ENCODE assay signal across 14 cellular contexts in the genomic region with DNA sequence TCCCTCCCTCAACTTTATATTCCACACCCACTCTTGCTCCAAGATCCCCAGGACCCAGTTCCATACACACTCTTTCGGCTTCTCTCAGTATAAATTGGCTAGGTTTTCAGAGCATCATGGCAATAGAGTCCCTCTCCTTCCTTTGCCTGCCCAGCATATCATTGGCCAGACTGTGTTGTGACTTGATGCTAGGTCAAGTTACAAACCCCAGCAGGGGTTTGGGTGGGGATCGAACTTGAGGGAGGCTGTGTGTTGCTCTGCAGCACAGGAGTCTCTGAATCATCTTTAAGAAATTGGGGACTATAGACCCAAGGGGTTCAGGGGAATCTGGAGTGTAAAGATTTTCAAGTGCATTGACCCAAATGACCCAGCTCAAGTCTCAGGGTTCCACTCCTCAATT.
A peak's percentile ranks its signal among the peaks of the same experiment; 100 is the strongest.
DNase-seq lines count a peak whose midpoint lies in the region; ATAC-seq and TF ChIP-seq lines count a peak whose summit lies in the region.
"Had no signal": no experiment of that assay in that cellular context is flagged by ENCODE, and none has a peak within 500 bp of the region (broad histone marks: within the 10 kb centered on the region; RNA-seq: fewer than 3 reads in every experiment).

No MANE protein-coding gene starts in this region.

- no peak overlapping the region for H3K27ac ChIP-seq in GM23338 (ENCODE audit: low read depth)
- H3K27ac ChIP-seq in H9 (ENCODE audit: insufficient read length, low read depth, low read length) = no peak overlapping the region
- H3K27ac ChIP-seq in endodermal cell (ENCODE audit: low read depth, low read length) = no peak overlapping the region
- no peak overlapping the region for H3K27ac ChIP-seq in CD4-positive, alpha-beta memory T cell (ENCODE audit: low read depth, low read length)
- H3K27ac ChIP-seq in lower lobe of right lung = no peak overlapping the region
- H3K27ac ChIP-seq in aorta (ENCODE audit: low read depth in 1 of 2, low read length in 2 of 2) = no peak overlapping the region

- H4K5ac ChIP-seq in H9 (ENCODE audit: insufficient read length, low read depth, low read length) = no peak overlapping the region

- H3F3A ChIP-seq in GM23338 (replicated peaks; ENCODE audit: low read depth) = no peaks in the 10 kb centered on the region

- no peak overlapping the region for H3T11ph ChIP-seq in H9 (ENCODE audit: low read length)

- intact Hi-C loops in CD4-positive, alpha-beta memory T cell (cut with micrococcal nuclease) = no loop called here
- intact Hi-C loops in lower lobe of right lung (cut with DNase I) (no loop called here), aorta (cut with DNase I) (no loop called here)

- DNase-seq in GM23338 (ENCODE audit: low spot score) (peak; percentile 25), H9 (peak; percentile 27), endodermal cell (peak; percentile 61), iPS-NIHi7 (ENCODE audit: extremely low spot score) (peak; percentile 22), lower lobe of right lung (no peak), aorta (no peak)
- no peak for DNase-seq in CD4-positive, alpha-beta memory T cell
- DNase-seq: C1 segment of cervical spinal cord; Caco-2; CD8-positive, alpha-beta T cell; DND-41; HFFc6 had no signal

- no peak overlapping the region for H2BK15ac ChIP-seq in H9 (ENCODE audit: low read depth, low read length)

- H3K79me1 ChIP-seq in H9 (ENCODE audit: insufficient read depth, low read depth, low read length, poor library complexity, severe bottlenecking) = no peaks in the 10 kb centered on the region

- H3K4me3 Mint-ChIP-seq in GM23338 (no peak overlapping the region), H9 (no peak overlapping the region), endodermal cell (no peak overlapping the region)
- H3K4me3 Mint-ChIP-seq in CD4-positive, alpha-beta memory T cell = no peak overlapping the region
- H3K4me3 Mint-ChIP-seq: CD8-positive, alpha-beta T cell; HFFc6 had no signal

- H3K9me3 Mint-ChIP-seq in GM23338 = no peaks in the 10 kb centered on the region
- no peaks in the 10 kb centered on the region for H3K9me3 Mint-ChIP-seq in H9
- peaks cover 2% of the 10 kb centered on the region for H3K9me3 Mint-ChIP-seq in endodermal cell
- H3K9me3 Mint-ChIP-seq in CD4-positive, alpha-beta memory T cell = peaks cover 0 to 10% (median 4%) of the 10 kb centered on the region in 8 donors

- no peak overlapping the region for H4K8ac ChIP-seq in H9 (replicated peaks; ENCODE audit: insufficient read length, low read depth, low read length)

- H3K4ac ChIP-seq in H9 (ENCODE audit: low read depth, low read length) = no peak overlapping the region

- CTCF ChIA-PET in CD4-positive, alpha-beta memory T cell (lab: Charles Lee; ENCODE audit: partially characterized antibody) = no interaction called here

- H2BK12ac ChIP-seq in H9 (ENCODE audit: insufficient read length, low read depth, low read length) = no peak overlapping the region

- no peak overlapping the region for H2AK5ac ChIP-seq in H9 (ENCODE audit: insufficient read length, low read length)

- WGBS in H9 (ENCODE audit: extremely low coverage, insufficient read length, low lambda C conversion rate) = no CpG with 5 or more reads among the region's 2 CpGs
- 81 to 100% methylated on average over 1 to 2 of the region's 2 CpGs for WGBS in endodermal cell (ENCODE audit: insufficient coverage in 1 of 2, insufficient read length in 1 of 2), 2 experiments
- WGBS in aorta, 2 donors = 93 to 98% methylated on average over 2 of the region's 2 CpGs

- peak; percentile 63 for ATAC-seq in GM23338
- ATAC-seq in GM21360 (IDR thresholded peaks at IDR 0.05; ENCODE audit: unreplicated experiment) = no peak
- ATAC-seq in lower lobe of right lung = no peak
- no peak for ATAC-seq in aorta (ENCODE audit: low FRiP score)
- ATAC-seq: CD8-positive, alpha-beta T cell had no signal

- H2BK120ac ChIP-seq in H9 (ENCODE audit: low read depth, low read length, poor library complexity, severe bottlenecking) = no peak overlapping the region

- H3K4me3 ChIP-seq in GM23338 = no peak overlapping the region
- H3K4me3 ChIP-seq in endodermal cell (ENCODE audit: low read length) = no peak overlapping the region
- no peak overlapping the region for H3K4me3 ChIP-seq in CD4-positive, alpha-beta memory T cell (ENCODE audit: low read length in 2 of 2)
- no peak overlapping the region for H3K4me3 ChIP-seq in lower lobe of right lung
- no peak overlapping the region for H3K4me3 ChIP-seq in aorta (ENCODE audit: low read length in 2 of 2)
- H3K4me3 ChIP-seq: HAP-1 had no signal

- H3K14ac ChIP-seq in H9 (ENCODE audit: insufficient read depth, low read length) = no peak overlapping the region

- peaks cover 12% of the 10 kb centered on the region; the same call in 1 of the 2 replicates for H3K9me2 ChIP-seq in GM23338 (ENCODE audit: insufficient read depth)

- TF ChIP-seq CTCF in GM23338 (conservative IDR thresholded peaks at IDR 0.05; ENCODE audit: low read depth in 2 of 2) (no peak), H9 (conservative IDR thresholded peaks at IDR 0.05) (no peak), endodermal cell (conservative IDR thresholded peaks at IDR 0.05) (no peak), lower lobe of right lung (IDR thresholded peaks at IDR 0.05) (no peak)

- no peak overlapping the region for H2BK5ac ChIP-seq in H9 (ENCODE audit: insufficient read length, low read length)

- H3K9me3 ChIP-seq in H9 (ENCODE audit: control insufficient read depth, low read depth, low read length) = no peaks in the 10 kb centered on the region
- peaks cover 9% of the 10 kb centered on the region for H3K9me3 ChIP-seq in endodermal cell (ENCODE audit: control insufficient read depth, low read length)
- H3K9me3 ChIP-seq in CD4-positive, alpha-beta memory T cell (ENCODE audit: control insufficient read depth in 1 of 2, low read length in 2 of 2) = no peaks in the 10 kb centered on the region
- H3K9me3 ChIP-seq in lower lobe of right lung = no peaks in the 10 kb centered on the region
- H3K9me3 ChIP-seq in aorta (ENCODE audit: control insufficient read depth, low read length) = no peaks in the 10 kb centered on the region
- H3K9me3 ChIP-seq: Caco-2, HAP-1 had no signal

- peaks cover 4% of the 10 kb centered on the region for H3K27me3 Mint-ChIP-seq in GM23338 (ENCODE audit: insufficient read depth, low read depth, poor library complexity)
- H3K27me3 Mint-ChIP-seq in H9 (ENCODE audit: low read depth) = peaks cover 24% of the 10 kb centered on the region
- peaks cover 67% of the 10 kb centered on the region for H3K27me3 Mint-ChIP-seq in endodermal cell (ENCODE audit: insufficient read depth)
- no peaks in the 10 kb centered on the region for H3K27me3 Mint-ChIP-seq in CD4-positive, alpha-beta memory T cell

- H3K36me3 Mint-ChIP-seq in GM23338 (ENCODE audit: low read depth) (no peaks in the 10 kb centered on the region), H9 (ENCODE audit: insufficient read depth in 1 of 3, low read depth in 3 of 3) (no peaks in the 10 kb centered on the region; a peak in 1 of 7 replicates), endodermal cell (ENCODE audit: low read depth) (no peaks in the 10 kb centered on the region)
- no peaks in the 10 kb centered on the region for H3K36me3 Mint-ChIP-seq in CD4-positive, alpha-beta memory T cell
- H3K36me3 Mint-ChIP-seq: CD8-positive, alpha-beta T cell had no signal

- no peak overlapping the region for H3K18ac ChIP-seq in H9 (ENCODE audit: insufficient read length, low read depth, low read length)

- H2AFZ ChIP-seq in GM23338 = no peak overlapping the region
- no peak overlapping the region for H2AFZ ChIP-seq in H9 (ENCODE audit: low read length)

- H4K20me1 ChIP-seq in GM23338 (replicated peaks; ENCODE audit: insufficient read depth) (no peaks in the 10 kb centered on the region), H9 (ENCODE audit: control insufficient read depth, insufficient read depth, insufficient read length) (no peaks in the 10 kb centered on the region)

- H3K56ac ChIP-seq in H9 (ENCODE audit: insufficient read length, low read depth, low read length) = no peak overlapping the region

- no peak overlapping the region for H4K91ac ChIP-seq in H9 (ENCODE audit: insufficient read length, low read depth, low read length)

- H3K4me1 ChIP-seq in GM23338 (ENCODE audit: insufficient read depth) (peaks cover 15% of the 10 kb centered on the region), H9 (ENCODE audit: insufficient read depth, low read length) (0 out of 2 replicates have a peak, but pooled peaks cover 3% of the 10 kb centered on the region), endodermal cell (ENCODE audit: control insufficient read depth, insufficient read depth, low read length) (peaks cover 8% of the 10 kb centered on the region), lower lobe of right lung (no peaks in the 10 kb centered on the region), aorta (ENCODE audit: control insufficient read depth in 1 of 2, insufficient read depth in 2 of 2, low read length in 2 of 2) (no peaks in the 10 kb centered on the region)
- no peaks in the 10 kb centered on the region for H3K4me1 ChIP-seq in CD4-positive, alpha-beta memory T cell (ENCODE audit: insufficient read depth, low read length)
- H3K4me1 ChIP-seq: Caco-2, HAP-1 had no signal

- 0 out of 2 replicates have a peak overlapping the region, but pooled peaks have one; percentile 50 for H3K4me2 ChIP-seq in GM23338
- H3K4me2 ChIP-seq in H9 (ENCODE audit: insufficient read depth, insufficient read length, low read length) = no peak overlapping the region

- H3K36me3 ChIP-seq in GM23338 (ENCODE audit: insufficient read depth) = no peaks in the 10 kb centered on the region
- H3K36me3 ChIP-seq in endodermal cell (ENCODE audit: control insufficient read depth, insufficient read depth, low read length) = no peaks in the 10 kb centered on the region
- no peaks in the 10 kb centered on the region for H3K36me3 ChIP-seq in CD4-positive, alpha-beta memory T cell (ENCODE audit: insufficient read depth, low read length)
- H3K36me3 ChIP-seq in lower lobe of right lung = no peaks in the 10 kb centered on the region
- peaks cover 0 to 2% of the 10 kb centered on the region in 2 donors for H3K36me3 ChIP-seq in aorta (ENCODE audit: control insufficient read depth in 1 of 2, insufficient read depth in 2 of 2, low read length in 1 of 2)
- H3K36me3 ChIP-seq: HAP-1 had no signal

- H3K9ac ChIP-seq in H9 (ENCODE audit: extremely low read depth, insufficient read length, low read length) (no peak overlapping the region), endodermal cell (ENCODE audit: extremely low read depth, low read length, poor library complexity, severe bottlenecking) (no peak overlapping the region)

- POLR2A ChIA-PET in CD4-positive, alpha-beta memory T cell (lab: Charles Lee; ENCODE audit: partially characterized antibody) = no interaction called here

- no peak overlapping the region for H2BK20ac ChIP-seq in H9 (ENCODE audit: low read depth, low read length, poor library complexity, severe bottlenecking)

- H3K79me2 ChIP-seq in GM23338 (replicated peaks; ENCODE audit: insufficient read depth) (no peaks in the 10 kb centered on the region), H9 (ENCODE audit: insufficient read depth, low read length) (no peaks in the 10 kb centered on the region)

- H3K27ac Mint-ChIP-seq in GM23338 (no peak overlapping the region), H9 (no peak overlapping the region), endodermal cell (no peak overlapping the region)
- H3K27ac Mint-ChIP-seq in CD4-positive, alpha-beta memory T cell = no peak overlapping the region
- H3K27ac Mint-ChIP-seq: CD8-positive, alpha-beta T cell; HFFc6 had no signal

- peaks cover 16% of the 10 kb centered on the region for H3K4me1 Mint-ChIP-seq in GM23338
- peaks cover 15 to 16% of the 10 kb centered on the region in 2 experiments for H3K4me1 Mint-ChIP-seq in H9
- H3K4me1 Mint-ChIP-seq in endodermal cell = peaks cover 23% of the 10 kb centered on the region
- no peaks in the 10 kb centered on the region for H3K4me1 Mint-ChIP-seq in CD4-positive, alpha-beta memory T cell

- no peak overlapping the region for H3K23ac ChIP-seq in H9 (ENCODE audit: insufficient read length, low read depth, low read length)

- no peaks in the 10 kb centered on the region for H3K27me3 ChIP-seq in GM23338 (ENCODE audit: insufficient read depth)
- H3K27me3 ChIP-seq in H9 (ENCODE audit: insufficient read depth, low read length) = no peaks in the 10 kb centered on the region
- peaks cover 49% of the 10 kb centered on the region for H3K27me3 ChIP-seq in endodermal cell (ENCODE audit: control insufficient read depth, insufficient read depth, low read length, poor library complexity, severe bottlenecking)
- H3K27me3 ChIP-seq in CD4-positive, alpha-beta memory T cell (ENCODE audit: insufficient read depth, low read length) = no peaks in the 10 kb centered on the region
- H3K27me3 ChIP-seq in lower lobe of right lung (ENCODE audit: low read depth) = no peaks in the 10 kb centered on the region
- H3K27me3 ChIP-seq in aorta (ENCODE audit: control insufficient read depth in 1 of 2, insufficient read depth in 2 of 2, low read length in 1 of 2) = no peaks in the 10 kb centered on the region

- H3K23me2 ChIP-seq in H9 (ENCODE audit: insufficient read length, low read depth, low read length, poor library complexity, severe bottlenecking) = no peaks in the 10 kb centered on the region

Comparison
In these comparisons a context has a peak if more than half of its experiments do, and no peak if none do; other contexts are left out.
1. DNase-seq: peak in GM23338 (single experiment), H9 (single experiment), endodermal cell (single experiment) and iPS-NIHi7 (single experiment); none in CD4-positive, alpha-beta memory T cell (0 of 5), lower lobe of right lung (single experiment) and aorta (0 of 2).